In the genomic region with DNA sequence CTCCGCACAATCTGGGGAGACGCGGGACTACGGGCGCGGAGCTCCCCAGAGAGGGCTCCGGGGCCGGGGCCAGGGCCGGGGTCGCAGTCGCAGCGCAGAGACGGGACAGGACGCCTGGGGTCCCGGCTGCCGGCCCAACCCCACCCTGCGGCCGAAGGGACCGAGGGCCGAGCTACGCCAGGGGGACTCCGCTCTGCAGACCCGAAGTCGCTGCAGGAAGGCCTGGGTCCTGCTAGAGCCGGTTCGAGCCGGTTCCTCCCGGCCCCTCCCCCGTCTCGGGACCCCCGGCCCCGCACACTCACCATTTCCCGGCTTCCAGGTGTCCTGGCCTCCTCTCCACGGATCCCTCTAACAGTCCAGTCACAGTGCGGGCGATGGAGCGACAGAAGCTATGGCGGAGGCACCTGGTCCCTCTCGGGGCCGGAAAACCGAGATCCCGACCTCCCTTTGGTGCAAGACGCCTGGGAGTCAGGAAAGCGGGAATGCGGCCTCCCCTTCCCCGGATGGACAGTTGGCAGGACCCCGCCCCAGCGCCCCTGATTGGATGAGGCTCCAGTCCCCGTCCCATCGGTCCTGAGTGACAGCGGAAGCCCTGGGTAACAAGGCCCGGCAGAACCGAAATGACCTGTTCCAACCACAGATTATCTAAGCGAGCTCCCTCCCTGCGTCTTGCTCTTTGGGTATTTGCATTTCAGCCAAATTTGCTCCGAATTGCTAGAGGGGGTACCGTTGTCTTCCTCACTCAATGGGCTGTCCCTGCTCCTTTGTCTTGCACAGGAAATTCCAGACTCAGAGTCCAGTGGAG, we compare ENCODE assay signal across 8 cellular contexts. TPM values are rescaled to one million over a fixed set of nuclear protein-coding genes. Genes with fewer than 3 reads are reported as not detected.
DNase-seq lines count a peak whose midpoint lies in the region; ATAC-seq and TF ChIP-seq lines count a peak whose summit lies in the region.

TSS of gene ZNF625 (minus strand) at position 481 of the 805 bp plus-strand sequence. CDS start at position 305, 176 bp downstream.

- H3K27ac Mint-ChIP-seq in brain: peak within 1 kb of the TSS; percentile 97 to 100 (median 98)

- peak within 1 kb of the TSS; percentile 80 for H3K9ac ChIP-seq in IMR-90 (ENCODE audit: low read depth, low read length)

- H2BK15ac ChIP-seq in IMR-90 (ENCODE audit: low read depth, low read length): peak within 1 kb of the TSS; percentile 31; the same call in 1 of the 3 replicates

- peak within 1 kb of the TSS; percentile 61 for H3K56ac ChIP-seq in IMR-90 (ENCODE audit: extremely low read depth, insufficient read depth, low read length)

- no peak within 1 kb of the TSS for H3K18ac ChIP-seq in IMR-90 (ENCODE audit: low read depth, low read length)

- H3K4ac ChIP-seq in IMR-90 (ENCODE audit: low read depth, low read length): peak within 1 kb of the TSS; percentile 84

- BruUV-seq in IMR-90 (replicated peaks; lab: Mats Ljungman, UMichigan): no TSS peak

- H3K9me3 ChIP-seq in IMR-90 (ENCODE audit: control insufficient read depth, insufficient read depth, low read length): no peaks in the 10 kb centered on the region
- H3K9me3 ChIP-seq in iPS DF 6.9 (ENCODE audit: control insufficient read depth, insufficient read depth, low read length): no peaks in the 10 kb centered on the region

- H2BK5ac ChIP-seq in IMR-90 (ENCODE audit: low read depth, low read length, poor library complexity, severe bottlenecking): peak within 1 kb of the TSS; percentile 57

- POLR2A ChIA-PET in IMR-90 (lab: Charles Lee; ENCODE audit: unreplicated experiment): no interaction called here

- H3K36me3 ChIP-seq in IMR-90 (ENCODE audit: control insufficient read depth, insufficient read depth, low read length) (peaks cover 5% of the 10 kb centered on the region), iPS DF 6.9 (ENCODE audit: control insufficient read depth, insufficient read depth, low read length) (no peaks in the 10 kb centered on the region)

- ATAC-seq in IMR-90 (ENCODE audit: low read depth): peak; percentile 99

- peak within 1 kb of the TSS; percentile 93 for H2AFZ ChIP-seq in IMR-90 (replicated peaks; ENCODE audit: low read length, poor library complexity)

- DNase-seq in CD1c-positive myeloid dendritic cell (ENCODE audit: extremely low spot score): peak; percentile 33
- peak; percentile 87 for DNase-seq in IMR-90
- DNase-seq in RPMI7951 (ENCODE audit: low read depth): peak; percentile 93
- DNase-seq in iPS DF 6.9 (ENCODE audit: low read depth, low spot score): peak; percentile 80
- DNase-seq in pulmonary artery endothelial cell (ENCODE audit: low read depth, low spot score): peak; percentile 46
- DNase-seq in DMS153 treated with DMSO at 0.1 percent for 48 hours (lab: John Stamatoyannopoulos, UW; ENCODE audit: unreplicated experiment): no peak

- peaks cover 33% of the 10 kb centered on the region for H3K4me1 Mint-ChIP-seq in brain

- peak within 1 kb of the TSS; percentile 100 for H3K4me2 ChIP-seq in IMR-90 (ENCODE audit: low read depth, low read length)

- CTCF ChIA-PET in IMR-90 (lab: Yijun Ruan, JAX): interaction anchor here (1.1 kb wide), 1 partner anchor 16 kb away, joined by 3 read pairs; the partner anchor contains the start of gene ZNF20

- H3K4me1 ChIP-seq in IMR-90 (ENCODE audit: control insufficient read depth, insufficient read depth, low read length) (peaks cover 3% of the 10 kb centered on the region), iPS DF 6.9 (ENCODE audit: control insufficient read depth, insufficient read depth, low read length) (0 out of 2 replicates have a peak, but pooled peaks cover 1% of the 10 kb centered on the region)

- dilution Hi-C loops in IMR-90 (cut with HindIII; ENCODE audit: low sequenced_read_pairs, unreplicated experiment): no loop called here

- H3K4me3 Mint-ChIP-seq in brain: peak within 1 kb of the TSS; percentile 86 to 90 (median 87)

- H3K9me3 Mint-ChIP-seq in brain: peaks cover 6 to 33% (median 11%) of the 10 kb centered on the region in 5 experiments

- H2AK5ac ChIP-seq in IMR-90 (ENCODE audit: low read depth, low read length): 0 out of 2 replicates have a peak within 1 kb of the TSS, but pooled peaks have one; percentile 29

- H4K5ac ChIP-seq in IMR-90 (ENCODE audit: low read depth, low read length): peak within 1 kb of the TSS; percentile 93

- TF ChIP-seq CTCF in IMR-90 (conservative IDR thresholded peaks at IDR 0.05; ENCODE audit: low read depth, low read length) (no peak), brain (conservative IDR thresholded peaks at IDR 0.05) (no peak)

- H2BK20ac ChIP-seq in IMR-90 (ENCODE audit: low read depth, low read length): no peak within 1 kb of the TSS

- no peak within 1 kb of the TSS; the same call in 1 of the 2 replicates for H2BK120ac ChIP-seq in IMR-90 (ENCODE audit: low read depth, low read length)

- 1% methylated on average over 13 of the region's 57 CpGs; no CpG with 5 or more reads in 1 of the 2 experiments for WGBS in IMR-90 (ENCODE audit: extremely low coverage in 2 of 2, insufficient read length in 1 of 2), 2 experiments
- WGBS in iPS DF 6.9 (ENCODE audit: insufficient coverage, insufficient read length): no CpG with 5 or more reads among the region's 57 CpGs

- peak within 1 kb of the TSS; percentile 95 for H3K14ac ChIP-seq in IMR-90 (replicated peaks; ENCODE audit: low read depth, low read length)

- peaks cover 12% of the 10 kb centered on the region for H3K27me3 Mint-ChIP-seq in brain

- H3K23ac ChIP-seq in IMR-90 (ENCODE audit: low read depth, low read length): peak within 1 kb of the TSS; percentile 77; the same call in 1 of the 2 replicates

- peak within 1 kb of the TSS; percentile 92 for H2AK9ac ChIP-seq in IMR-90 (replicated peaks; ENCODE audit: low read depth, low read length, poor library complexity)

- intact Hi-C loops in IMR-90 (cut with micrococcal nuclease): loop anchor here (5.0 kb wide), 1 partner anchor 211 kb away; the partner anchor contains the start of gene ZNF442

- no peak for TF ChIP-seq RAD21 in IMR-90 (IDR thresholded peaks at IDR 0.05; ENCODE audit: low read length)

- peaks cover 4% of the 10 kb centered on the region; the same call in 1 of the 2 replicates for H4K20me1 ChIP-seq in IMR-90 (ENCODE audit: insufficient read depth, low read length)

- H3K79me1 ChIP-seq in IMR-90 (ENCODE audit: low read depth in 1 of 2, low read length in 2 of 2): peaks cover 9 to 31% of the 10 kb centered on the region in 2 experiments

- H3K27me3 ChIP-seq in IMR-90 (ENCODE audit: control insufficient read depth, insufficient read depth, low read length) (no peaks in the 10 kb centered on the region), iPS DF 6.9 (ENCODE audit: control insufficient read depth, insufficient read depth, low read length) (no peaks in the 10 kb centered on the region)

- no peaks in the 10 kb centered on the region for H3K9me1 ChIP-seq in IMR-90 (ENCODE audit: insufficient read depth, low read length)

- H3K4me3 ChIP-seq in IMR-90 (ENCODE audit: insufficient read depth, low read depth, low read length) (peak within 1 kb of the TSS; percentile 62), iPS DF 6.9 (ENCODE audit: low read length) (peak within 1 kb of the TSS; percentile 61)

- H3K27ac ChIP-seq in IMR-90 (ENCODE audit: insufficient read depth, low read length) (peak within 1 kb of the TSS; percentile 77), iPS DF 6.9 (ENCODE audit: low read length) (no peak within 1 kb of the TSS)

- H3K36me3 Mint-ChIP-seq in brain: peaks cover 40% of the 10 kb centered on the region

- H4K8ac ChIP-seq in IMR-90 (ENCODE audit: low read depth in 2 of 2, low read length in 2 of 2): peak within 1 kb of the TSS; percentile 80 to 96

- TF ChIP-seq POLR2A in GM19193 (IDR thresholded peaks at IDR 0.05; ENCODE audit: extremely low read depth, insufficient read depth, insufficient read length): peak; percentile 32
- TF ChIP-seq POLR2A in IMR-90 (IDR thresholded peaks at IDR 0.05; ENCODE audit: low read depth, low read length): peak; percentile 52; the same call in 1 of the 2 replicates

- peak within 1 kb of the TSS; percentile 53; the same call in 1 of the 2 replicates for H4K91ac ChIP-seq in IMR-90 (ENCODE audit: insufficient read depth, low read depth, low read length)

- in situ Hi-C loops in IMR-90 (cut with MboI; ENCODE audit: low sequenced_read_pairs): no loop called here

TF ChIP-seq in IMR-90, 13 proteins besides CTCF, POLR2A, EP300 and RAD21:
- TF ChIP-seq MXI1 (IDR thresholded peaks at IDR 0.05; ENCODE audit: borderline replicate concordance, low read depth, low read length) (0 out of 2 replicates have a peak, but pooled peaks have one; percentile 5), BHLHE40 (IDR thresholded peaks at IDR 0.05; ENCODE audit: low read depth, low read length) (no peak)

RNA-seq across cellular contexts. Expression of gene ZNF625, which starts in this region (rescaled TPM):
- total RNA-seq in IMR-90 (2012; rRNA removed): 14.4 and 16.7 TPM in 2 replicates
- polyA plus RNA-seq in IMR-90 (2012; rRNA removed): 1.8 and 2.5 TPM in 2 replicates
- 0.47 and 1.0 TPM in 2 replicates for polyA plus RNA-seq in IMR-90 (2012; cell fraction: cytosol; rRNA removed)
- polyA plus RNA-seq in IMR-90 (2012; cell fraction: nucleus; rRNA removed; ENCODE audit: low replicate concordance): 0.49 and 5.0 TPM in 2 replicates
- 6.8 and 7.9 TPM in 2 replicates for total RNA-seq in RPMI7951 (2014; rRNA removed; shearing (Covaris generic))
- polyA plus RNA-seq in brain (ENCODE audit: insufficient read depth, low read depth, low replicate concordance): 1.4 TPM
- 11.1 and 12.9 TPM in 2 replicates for total RNA-seq in pulmonary artery endothelial cell
